Comparison of ENCODE assay signal across 1 cellular context in genomic region chr2:172000696-172001361, GRCh38.
TF ChIP-seq lines count a peak whose summit lies in the region.

No MANE protein-coding gene starts in this region.

TF ChIP-seq in SK-N-SH treated with all-trans-retinoic acid at 6 μM for 48 hours, 23 proteins besides CTCF, POLR2A, EP300 and RAD21 (continued from another document):
- no peak for TF ChIP-seq SNAI2 (CRISPR knock-in tag; IDR thresholded peaks at IDR 0.05)
- TF ChIP-seq RARB (CRISPR knock-in tag; IDR thresholded peaks at IDR 0.05): no peak
- no peak for TF ChIP-seq GLIS3 (CRISPR knock-in tag; IDR thresholded peaks at IDR 0.05)
- TF ChIP-seq ISL1 (CRISPR knock-in tag; IDR thresholded peaks at IDR 0.05): no peak
- TF ChIP-seq ESRRG (CRISPR knock-in tag; IDR thresholded peaks at IDR 0.05): no peak
- TF ChIP-seq ARNTL (CRISPR knock-in tag; IDR thresholded peaks at IDR 0.05; ENCODE audit: borderline replicate concordance, low read depth): no peak
